8 cellular contexts compared by ENCODE assay signal in the genomic region with DNA sequence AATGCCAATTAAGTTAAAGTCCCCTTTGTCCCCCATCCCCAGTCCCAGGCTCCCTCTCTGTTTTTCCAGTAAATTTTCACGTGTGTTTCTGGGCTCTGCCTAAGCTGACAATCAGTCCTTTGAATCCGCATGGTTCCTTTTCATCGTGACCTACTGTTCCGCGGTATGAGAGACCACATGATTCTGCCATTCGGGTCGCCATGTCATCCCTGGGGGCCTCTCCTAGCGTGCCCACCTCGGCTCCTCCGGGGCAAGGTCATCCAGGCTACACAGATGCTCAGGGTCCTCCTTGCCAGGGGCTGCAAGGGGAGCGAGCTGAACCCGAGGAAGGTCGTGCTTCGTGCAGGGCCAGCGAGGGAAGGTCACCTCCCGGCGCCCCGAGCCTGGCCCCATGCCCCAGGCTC.
A peak's percentile ranks its signal among the peaks of the same experiment; 100 is the strongest.
DNase-seq lines count a peak whose midpoint lies in the region; TF ChIP-seq lines count a peak whose summit lies in the region.

No MANE protein-coding gene starts in this region.

- peak overlapping the region; percentile 88 for H3K4me3 Mint-ChIP-seq in T-helper 1 cell treated with Interleukin-12 subunit alpha and Interleukin-12 subunit beta and Interleukin-4 antibody, amounts not matched to agents 30 μg/mL and 1 μg/mL, for 36 hours
- H3K4me3 Mint-ChIP-seq in HFFc6 (peak overlapping the region; percentile 90), nephron progenitor cell (peak overlapping the region; percentile 94)

- DNase-seq in T-helper 1 cell: no peak
- no peak for DNase-seq in HFFc6
- DNase-seq in SK-MEL-5 (ENCODE audit: low read depth, low spot score): peak; percentile 88
- DNase-seq in epithelial cell of esophagus (ENCODE audit: low read depth): no peak
- no peak for DNase-seq in nephron progenitor cell
- no peak for DNase-seq in T1000 (lab: John Stamatoyannopoulos, UW)
- DNase-seq in cortex of kidney (lab: John Stamatoyannopoulos, UW): no peak

- peaks cover 3% of the 10 kb centered on the region for H3K9me3 Mint-ChIP-seq in T-helper 1 cell treated with Interleukin-12 subunit alpha and Interleukin-12 subunit beta and Interleukin-4 antibody, amounts not matched to agents 30 μg/mL and 1 μg/mL, for 36 hours
- H3K9me3 Mint-ChIP-seq in HFFc6 (no peaks in the 10 kb centered on the region), nephron progenitor cell (peaks cover 5% of the 10 kb centered on the region)

- H3K27ac Mint-ChIP-seq in T-helper 1 cell treated with Interleukin-12 subunit alpha and Interleukin-12 subunit beta and Interleukin-4 antibody, amounts not matched to agents 30 μg/mL and 1 μg/mL, for 36 hours: peak overlapping the region; percentile 86
- H3K27ac Mint-ChIP-seq in HFFc6 (peak overlapping the region; percentile 82), nephron progenitor cell (no peak overlapping the region)

- TF ChIP-seq CTCF in HFFc6 (IDR thresholded peaks at IDR 0.05): no peak
- no peak for TF ChIP-seq CTCF in epithelial cell of esophagus (IDR thresholded peaks at IDR 0.05; ENCODE audit: insufficient read depth, low read depth, low read length, missing control alignments)
- no peak for TF ChIP-seq CTCF in nephron progenitor cell (IDR thresholded peaks at IDR 0.05)

- peaks cover 18% of the 10 kb centered on the region for H3K4me1 Mint-ChIP-seq in T-helper 1 cell treated with Interleukin-12 subunit alpha and Interleukin-12 subunit beta and Interleukin-4 antibody, amounts not matched to agents 30 μg/mL and 1 μg/mL, for 36 hours (ENCODE audit: low read depth)
- H3K4me1 Mint-ChIP-seq in HFFc6 (ENCODE audit: low read depth) (peaks cover 24% of the 10 kb centered on the region), nephron progenitor cell (peaks cover 12% of the 10 kb centered on the region)

- peak overlapping the region; percentile 76 for H3K4me3 ChIP-seq in epithelial cell of esophagus (ENCODE audit: low read length)

- no peaks in the 10 kb centered on the region for H3K36me3 Mint-ChIP-seq in T-helper 1 cell treated with Interleukin-12 subunit alpha and Interleukin-12 subunit beta and Interleukin-4 antibody, amounts not matched to agents 30 μg/mL and 1 μg/mL, for 36 hours (ENCODE audit: low read depth)
- H3K36me3 Mint-ChIP-seq in HFFc6 (ENCODE audit: low read depth) (no peaks in the 10 kb centered on the region), nephron progenitor cell (ENCODE audit: low read depth) (no peaks in the 10 kb centered on the region)

- H3K27me3 Mint-ChIP-seq in T-helper 1 cell treated with Interleukin-12 subunit alpha and Interleukin-12 subunit beta and Interleukin-4 antibody, amounts not matched to agents 30 μg/mL and 1 μg/mL, for 36 hours (ENCODE audit: low read depth): peaks cover 9% of the 10 kb centered on the region
- H3K27me3 Mint-ChIP-seq in HFFc6 (ENCODE audit: insufficient read depth) (peaks cover 10% of the 10 kb centered on the region), nephron progenitor cell (ENCODE audit: low read depth, poor library complexity) (peaks cover 15% of the 10 kb centered on the region)

- in situ Hi-C loops in SK-MEL-5 (cut with HindIII; ENCODE audit: low pct_unique_long_range_greater_than_20kb, low sequenced_read_pairs): no loop called here
